9 cellular contexts compared by ENCODE assay signal in genomic region chr3:180267202-180267843, GRCh38.
DNase-seq lines count a peak whose midpoint lies in the region; ATAC-seq lines count a peak whose summit lies in the region.
"Had no signal": no experiment of that assay in that cellular context is flagged by ENCODE, and none has a peak within 500 bp of the region (broad histone marks: within the 10 kb centered on the region; RNA-seq: fewer than 3 reads in every experiment).

No MANE protein-coding gene starts in this region.

- H3K4me1 Mint-ChIP-seq in effector memory CD8-positive, alpha-beta T cell (ENCODE audit: low read depth in 2 of 2): peaks cover 5 to 9% of the 10 kb centered on the region in 2 donors

- H3K27me3 ChIP-seq in H7 (ENCODE audit: control insufficient read depth, insufficient read depth, low read length): no peaks in the 10 kb centered on the region

- peak overlapping the region; percentile 75 to 85 for H3K27ac Mint-ChIP-seq in effector memory CD8-positive, alpha-beta T cell

- H3K9me3 Mint-ChIP-seq in effector memory CD8-positive, alpha-beta T cell: peaks cover 3 to 7% of the 10 kb centered on the region in 2 donors

- no peaks in the 10 kb centered on the region for H3K36me3 Mint-ChIP-seq in effector memory CD8-positive, alpha-beta T cell (ENCODE audit: insufficient read depth)

- no peaks in the 10 kb centered on the region for H3K36me3 ChIP-seq in H7 (replicated peaks; ENCODE audit: control insufficient read depth, insufficient read depth, low read length)

- H3K27me3 Mint-ChIP-seq in effector memory CD8-positive, alpha-beta T cell: no peaks in the 10 kb centered on the region

- no peak for DNase-seq in effector memory CD8-positive, alpha-beta T cell
- no peak for DNase-seq in effector CD8-positive, alpha-beta T cell (lab: John Stamatoyannopoulos, UW)
- no peak for DNase-seq in activated gamma-delta T cell treated with Interleukin-2 at 50 U/mL for 16 hours
- DNase-seq in RKO (ENCODE audit: low spot score): no peak
- no peak for DNase-seq in H7
- DNase-seq: amygdala had no signal

- H3K4me3 ChIP-seq in H7 (ENCODE audit: insufficient read depth, low read depth, low read length): no peak overlapping the region

- H3K4me3 Mint-ChIP-seq in effector memory CD8-positive, alpha-beta T cell: peak overlapping the region; percentile 57 to 63

- ATAC-seq in GM18508 (IDR thresholded peaks at IDR 0.05; ENCODE audit: insufficient read depth, unreplicated experiment) (peak; percentile 98), GM21528 (IDR thresholded peaks at IDR 0.05; ENCODE audit: low FRiP score, unreplicated experiment) (peak; percentile 100), HG03432 (IDR thresholded peaks at IDR 0.05; ENCODE audit: unreplicated experiment) (peak; percentile 99)
- ATAC-seq in effector memory CD8-positive, alpha-beta T cell (replicated peaks): peak; percentile 68
